Comparison of ENCODE assay signal across 16 cellular contexts in genomic region chr4:141971854-141972253, GRCh38.
A peak's percentile ranks its signal among the peaks of the same experiment; 100 is the strongest.
DNase-seq lines count a peak whose midpoint lies in the region; ATAC-seq lines count a peak whose summit lies in the region.
"Had no signal": no experiment of that assay in that cellular context is flagged by ENCODE, and none has a peak within 500 bp of the region (broad histone marks: within the 10 kb centered on the region; RNA-seq: fewer than 3 reads in every experiment).

No MANE protein-coding gene starts in this region.

- CTCF ChIA-PET in activated CD4-positive, alpha-beta T cell treated with anti-CD3 and anti-CD28 coated beads for 36 hours (lab: Charles Lee) = no interaction called here

- intact Hi-C loops in activated CD4-positive, alpha-beta T cell treated with anti-CD3 and anti-CD28 coated beads for 36 hours (cut with DNase I, micrococcal nuclease) = no loop called here

- POLR2A ChIA-PET in activated CD4-positive, alpha-beta T cell treated with anti-CD3 and anti-CD28 coated beads for 36 hours (lab: Charles Lee) = no interaction called here

- H3K4me1 Mint-ChIP-seq in activated CD4-positive, alpha-beta T cell treated with anti-CD3 and anti-CD28 coated beads for 36 hours = no peaks in the 10 kb centered on the region
- H3K4me1 Mint-ChIP-seq: CD4-positive, CD25-positive, alpha-beta regulatory T cell had no signal

- DNase-seq in CMK (ENCODE audit: low read depth) (peak; percentile 30), M059J (ENCODE audit: low read depth) (peak; percentile 1), dermis blood vessel endothelial cell (peak; percentile 74), lung microvascular endothelial cell (ENCODE audit: low read depth in 2 of 2) (peak; percentile 33 to 63), NCI-H524 (lab: John Stamatoyannopoulos, UW) (no peak)
- DNase-seq in stimulated activated CD4-positive, alpha-beta T cell treated with anti-CD3 and anti-CD28 coated beads, Interleukin-1b, Interleukin-23, amount 100 ng/mL, for 48 hours = no peak
- DNase-seq in activated CD4-positive, alpha-beta T cell treated with anti-CD3 and anti-CD28 coated beads for 36 hours = no peak
- DNase-seq: CD4-positive, CD25-positive, alpha-beta regulatory T cell; DMS153; NCI-H1417; NCI-H187; NCI-H446 treated with DMSO at 0.1 percent for 48 hours; SIG-M5; SK-N-SH had no signal

- H3K27ac Mint-ChIP-seq in activated CD4-positive, alpha-beta T cell treated with anti-CD3 and anti-CD28 coated beads for 36 hours = no peak overlapping the region
- H3K27ac Mint-ChIP-seq: CD4-positive, CD25-positive, alpha-beta regulatory T cell had no signal

- H3K9me3 Mint-ChIP-seq in activated CD4-positive, alpha-beta T cell treated with anti-CD3 and anti-CD28 coated beads for 36 hours (ENCODE audit: low read depth) = peaks cover 7% of the 10 kb centered on the region

- H3K4me3 Mint-ChIP-seq in activated CD4-positive, alpha-beta T cell treated with anti-CD3 and anti-CD28 coated beads for 36 hours = no peak overlapping the region
- H3K4me3 Mint-ChIP-seq: CD4-positive, CD25-positive, alpha-beta regulatory T cell had no signal

- H3K36me3 Mint-ChIP-seq in activated CD4-positive, alpha-beta T cell treated with anti-CD3 and anti-CD28 coated beads for 36 hours (ENCODE audit: low read depth) = no peaks in the 10 kb centered on the region
- H3K36me3 Mint-ChIP-seq: CD4-positive, CD25-positive, alpha-beta regulatory T cell had no signal

- H3K27me3 Mint-ChIP-seq in activated CD4-positive, alpha-beta T cell treated with anti-CD3 and anti-CD28 coated beads for 36 hours = peaks cover 4% of the 10 kb centered on the region

- no peak for ATAC-seq in activated CD4-positive, alpha-beta T cell treated with anti-CD3 and anti-CD28 coated beads for 36 hours
- ATAC-seq: A549, HCT116 had no signal

Comparison
In these comparisons a context has a peak if more than half of its experiments do, and no peak if none do; other contexts are left out.
1. DNase-seq: peak in CMK (single experiment), M059J (single experiment), dermis blood vessel endothelial cell (single experiment) and lung microvascular endothelial cell (2 of 2); none in stimulated activated CD4-positive, alpha-beta T cell treated with anti-CD3 and anti-CD28 coated beads, Interleukin-1b, Interleukin-23, amount 100 ng/mL, for 48 hours (single experiment), activated CD4-positive, alpha-beta T cell treated with anti-CD3 and anti-CD28 coated beads for 36 hours (single experiment) and NCI-H524 (0 of 2).